In the genomic region with DNA sequence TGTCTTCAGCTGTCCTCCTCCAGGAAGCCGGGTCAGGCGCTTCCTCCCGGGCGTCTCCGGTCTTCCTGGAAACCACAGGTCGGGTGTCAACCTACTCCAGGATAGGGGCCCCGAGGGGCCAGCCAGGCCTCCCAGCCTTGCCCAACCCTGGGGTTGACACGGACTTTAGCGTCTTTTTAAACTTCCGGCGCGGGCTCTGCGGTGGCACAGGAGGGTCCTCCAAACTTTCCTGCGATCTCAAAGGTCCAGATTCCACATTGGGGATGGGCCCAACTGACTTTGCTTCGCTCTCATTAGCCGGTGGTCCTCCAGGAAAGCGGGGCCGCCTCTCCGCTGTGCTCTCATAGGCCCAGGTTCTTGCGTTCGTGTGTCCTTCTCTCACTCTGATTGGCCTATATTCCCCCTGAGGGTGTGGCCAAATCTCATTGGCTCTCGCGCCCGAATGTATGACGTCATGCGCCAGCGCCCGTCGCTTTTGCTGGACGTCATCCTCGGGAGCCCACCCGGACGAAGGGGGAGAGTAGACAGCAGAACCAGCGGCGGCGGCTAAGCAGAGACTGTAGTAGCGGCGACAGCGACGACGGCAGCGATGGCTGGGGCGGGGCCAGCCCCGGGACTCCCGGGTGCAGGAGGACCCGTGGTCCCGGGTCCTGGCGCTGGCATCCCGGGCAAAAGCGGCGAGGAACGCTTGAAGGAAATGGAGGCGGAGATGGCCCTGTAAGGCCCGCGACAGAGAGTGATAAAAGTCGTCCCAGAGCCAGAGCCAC, we compare ENCODE assay signal across 8 cellular contexts. TPM values are rescaled to one million over a fixed set of nuclear protein-coding genes. Genes with fewer than 3 reads are reported as not detected.
A peak's percentile ranks its signal among the peaks of the same experiment; 100 is the strongest.
DNase-seq lines count a peak whose midpoint lies in the region; ATAC-seq and TF ChIP-seq lines count a peak whose summit lies in the region.

A gene with protein sequence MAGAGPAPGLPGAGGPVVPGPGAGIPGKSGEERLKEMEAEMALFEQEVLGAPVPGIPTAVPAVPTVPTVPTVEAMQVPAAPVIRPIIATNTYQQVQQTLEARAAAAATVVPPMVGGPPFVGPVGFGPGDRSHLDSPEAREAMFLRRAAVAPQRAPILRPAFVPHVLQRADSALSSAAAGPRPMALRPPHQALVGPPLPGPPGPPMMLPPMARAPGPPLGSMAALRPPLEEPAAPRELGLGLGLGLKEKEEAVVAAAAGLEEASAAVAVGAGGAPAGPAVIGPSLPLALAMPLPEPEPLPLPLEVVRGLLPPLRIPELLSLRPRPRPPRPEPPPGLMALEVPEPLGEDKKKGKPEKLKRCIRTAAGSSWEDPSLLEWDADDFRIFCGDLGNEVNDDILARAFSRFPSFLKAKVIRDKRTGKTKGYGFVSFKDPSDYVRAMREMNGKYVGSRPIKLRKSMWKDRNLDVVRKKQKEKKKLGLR (plus strand): TSS at position 472 of the 767 bp plus-strand sequence. CDS start 118 bp downstream, at position 590.

- no peak for TF ChIP-seq CTCF in epithelial cell of proximal tubule (conservative IDR thresholded peaks at IDR 0.05; ENCODE audit: low read depth, low read length)

- peak within 1 kb of the TSS; percentile 99 for H3K27ac Mint-ChIP-seq in activated T-cell treated with anti-CD3 and anti-CD28 coated beads, Interleukin-2, amount 50 U/mL, for 24 hours

- ATAC-seq in GM21717 (IDR thresholded peaks at IDR 0.05; ENCODE audit: unreplicated experiment) = peak; percentile 86

- in situ Hi-C loops in KBM-7 (cut with MboI; ENCODE audit: low pct_unique_long_range_greater_than_20kb, low sequenced_read_pairs) = no loop called here

- DNase-seq in DMS153 treated with DMSO at 0.1 percent for 48 hours (lab: John Stamatoyannopoulos, UW; ENCODE audit: unreplicated experiment) (peak; percentile 92), KBM-7 (peak; percentile 99), epithelial cell of proximal tubule (ENCODE audit: low read depth) (peak; percentile 87)
- DNase-seq in activated T-cell treated with anti-CD3 and anti-CD28 coated beads, Interleukin-2, amount 50 U/mL, for 24 hours = peak; percentile 99
- peak; percentile 99 for DNase-seq in stimulated activated CD8-positive, alpha-beta memory T cell treated with anti-CD3 and anti-CD28 coated beads, Interleukin-4, amount 100 ng/mL, for 48 hours

- no peaks in the 10 kb centered on the region for H3K27me3 Mint-ChIP-seq in activated T-cell treated with anti-CD3 and anti-CD28 coated beads, Interleukin-2, amount 50 U/mL, for 24 hours

- peaks cover 10 to 11% of the 10 kb centered on the region in 2 donors for H3K4me1 ChIP-seq in mucosa of rectum (ENCODE audit: control insufficient read depth in 2 of 2, insufficient read depth in 2 of 2, low read length in 2 of 2)

- H3K9me3 ChIP-seq in mucosa of rectum (ENCODE audit: control insufficient read depth in 2 of 2, low read length in 2 of 2) = no peaks in the 10 kb centered on the region

- peaks cover 15% of the 10 kb centered on the region for H3K4me1 Mint-ChIP-seq in activated T-cell treated with anti-CD3 and anti-CD28 coated beads, Interleukin-2, amount 50 U/mL, for 24 hours (ENCODE audit: low read depth)

- H3K4me3 ChIP-seq in epithelial cell of proximal tubule (ENCODE audit: low read depth, low read length) (peak within 1 kb of the TSS; percentile 100), mucosa of rectum (ENCODE audit: low read length in 2 of 2) (peak within 1 kb of the TSS; percentile 87 to 95)

- H3K9ac ChIP-seq in mucosa of rectum (ENCODE audit: low read depth in 1 of 2, low read length in 2 of 2) = peak within 1 kb of the TSS; percentile 91 to 95

- H3K36me3 ChIP-seq in mucosa of rectum (ENCODE audit: control insufficient read depth in 2 of 2, insufficient read depth in 2 of 2, low read length in 2 of 2) = peaks cover 25 to 27% of the 10 kb centered on the region in 2 donors

- peak within 1 kb of the TSS; percentile 93 to 94 for H3K27ac ChIP-seq in mucosa of rectum (ENCODE audit: low read depth in 2 of 2, low read length in 2 of 2)

- peak within 1 kb of the TSS; percentile 94 for H3K4me3 Mint-ChIP-seq in activated T-cell treated with anti-CD3 and anti-CD28 coated beads, Interleukin-2, amount 50 U/mL, for 24 hours

- H3K36me3 Mint-ChIP-seq in activated T-cell treated with anti-CD3 and anti-CD28 coated beads, Interleukin-2, amount 50 U/mL, for 24 hours (ENCODE audit: low read depth) = peaks cover 55% of the 10 kb centered on the region

- no peaks in the 10 kb centered on the region for H3K27me3 ChIP-seq in mucosa of rectum (ENCODE audit: control insufficient read depth in 2 of 2, insufficient read depth in 2 of 2, low read length in 2 of 2)

- H3K9me3 Mint-ChIP-seq in activated T-cell treated with anti-CD3 and anti-CD28 coated beads, Interleukin-2, amount 50 U/mL, for 24 hours = no peaks in the 10 kb centered on the region

TF ChIP-seq in PFSK-1, 5 proteins besides CTCF, POLR2A, EP300 and RAD21:
- TF ChIP-seq, protein P1, sequence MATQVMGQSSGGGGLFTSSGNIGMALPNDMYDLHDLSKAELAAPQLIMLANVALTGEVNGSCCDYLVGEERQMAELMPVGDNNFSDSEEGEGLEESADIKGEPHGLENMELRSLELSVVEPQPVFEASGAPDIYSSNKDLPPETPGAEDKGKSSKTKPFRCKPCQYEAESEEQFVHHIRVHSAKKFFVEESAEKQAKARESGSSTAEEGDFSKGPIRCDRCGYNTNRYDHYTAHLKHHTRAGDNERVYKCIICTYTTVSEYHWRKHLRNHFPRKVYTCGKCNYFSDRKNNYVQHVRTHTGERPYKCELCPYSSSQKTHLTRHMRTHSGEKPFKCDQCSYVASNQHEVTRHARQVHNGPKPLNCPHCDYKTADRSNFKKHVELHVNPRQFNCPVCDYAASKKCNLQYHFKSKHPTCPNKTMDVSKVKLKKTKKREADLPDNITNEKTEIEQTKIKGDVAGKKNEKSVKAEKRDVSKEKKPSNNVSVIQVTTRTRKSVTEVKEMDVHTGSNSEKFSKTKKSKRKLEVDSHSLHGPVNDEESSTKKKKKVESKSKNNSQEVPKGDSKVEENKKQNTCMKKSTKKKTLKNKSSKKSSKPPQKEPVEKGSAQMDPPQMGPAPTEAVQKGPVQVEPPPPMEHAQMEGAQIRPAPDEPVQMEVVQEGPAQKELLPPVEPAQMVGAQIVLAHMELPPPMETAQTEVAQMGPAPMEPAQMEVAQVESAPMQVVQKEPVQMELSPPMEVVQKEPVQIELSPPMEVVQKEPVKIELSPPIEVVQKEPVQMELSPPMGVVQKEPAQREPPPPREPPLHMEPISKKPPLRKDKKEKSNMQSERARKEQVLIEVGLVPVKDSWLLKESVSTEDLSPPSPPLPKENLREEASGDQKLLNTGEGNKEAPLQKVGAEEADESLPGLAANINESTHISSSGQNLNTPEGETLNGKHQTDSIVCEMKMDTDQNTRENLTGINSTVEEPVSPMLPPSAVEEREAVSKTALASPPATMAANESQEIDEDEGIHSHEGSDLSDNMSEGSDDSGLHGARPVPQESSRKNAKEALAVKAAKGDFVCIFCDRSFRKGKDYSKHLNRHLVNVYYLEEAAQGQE (IDR thresholded peaks at IDR 0.05; ENCODE audit: insufficient read depth in 1 of 2, low read depth in 2 of 2, low read length in 2 of 2) = no peak; a peak in 1 of 4 replicates
- TF ChIP-seq SIN3A (IDR thresholded peaks at IDR 0.05; ENCODE audit: borderline replicate concordance, insufficient read depth, low read length) (peak; percentile 58; the same call in 1 of the 2 replicates), FOXP2 (optimal IDR thresholded peaks at IDR 0.05; ENCODE audit: borderline replicate concordance, extremely low read depth, extremely low read length, insufficient read depth) (no peak), POLR2AphosphoS5 (IDR thresholded peaks at IDR 0.05; ENCODE audit: low read depth, low read length) (peak; percentile 66), TAF1 (IDR thresholded peaks at IDR 0.05; ENCODE audit: borderline replicate concordance, insufficient read depth, low read length) (peak; percentile 54; the same call in 1 of the 2 replicates)

RNA-seq across cellular contexts. Expression of the gene that starts here (rescaled TPM):
- polyA plus RNA-seq in PFSK-1 (2012; ENCODE audit: insufficient read length, low read depth) = 151 TPM
- total RNA-seq in epithelial cell of proximal tubule = 114 and 116 TPM in 2 replicates

Comparison
In these comparisons a context has a peak if more than half of its experiments do, and no peak if none do; other contexts are left out.
1. Peak in every context shown above with its lines: DNase-seq, ATAC-seq, H3K4me3 ChIP-seq and H3K27ac ChIP-seq.